Comparison of ENCODE assay signal across 10 cellular contexts in genomic region chr2:101188683-101189405, GRCh38. TPM values are rescaled to one million over a fixed set of nuclear protein-coding genes. Genes with fewer than 3 reads are reported as not detected.
A peak's percentile ranks its signal among the peaks of the same experiment; 100 is the strongest.
DNase-seq lines count a peak whose midpoint lies in the region; ATAC-seq, FAIRE-seq and TF ChIP-seq lines count a peak whose summit lies in the region.
"Had no signal": no experiment of that assay in that cellular context is flagged by ENCODE, and none has a peak within 500 bp of the region (broad histone marks: within the 10 kb centered on the region; RNA-seq: fewer than 3 reads in every experiment).

No MANE protein-coding gene starts in this region.

- no peak overlapping the region for H3K4me3 ChIP-seq in mammary epithelial cell (replicated peaks in 1 of 3; ENCODE audit: insufficient read depth in 1 of 3, low read depth in 2 of 3, low read length in 3 of 3)
- no peak overlapping the region for H3K4me3 ChIP-seq in lower lobe of right lung

- no peak for DNase-seq in D721Med (ENCODE audit: insufficient read length, low spot score)
- DNase-seq in HuH-7 (ENCODE audit: low spot score): peak; percentile 32
- DNase-seq in mammary epithelial cell: no peak
- DNase-seq in lower lobe of right lung: no peak
- DNase-seq in DMS114 treated with DMSO at 0.1 percent for 48 hours (lab: John Stamatoyannopoulos, UW; ENCODE audit: unreplicated experiment): no peak
- DNase-seq in NCI-H2171 (lab: John Stamatoyannopoulos, UW): no peak

- no peaks in the 10 kb centered on the region for H4K20me1 ChIP-seq in mammary epithelial cell (ENCODE audit: insufficient read depth, low read length)

- no peak overlapping the region for H3K4me2 ChIP-seq in mammary epithelial cell (ENCODE audit: insufficient read depth, low read depth, low read length)

- no peak for FAIRE-seq in D721Med (lab: Jason Lieb, UNC)
- FAIRE-seq: GM19239 had no signal

- dilution Hi-C loops in mammary epithelial cell (cut with HindIII; ENCODE audit: low sequenced_read_pairs): no loop called here

- no TSS peak for BruUV-seq in mammary epithelial cell (replicated peaks; lab: Mats Ljungman, UMichigan)

- no peaks in the 10 kb centered on the region for H3K79me2 ChIP-seq in mammary epithelial cell (ENCODE audit: insufficient read depth, low read length)

- H3K27ac ChIP-seq in mammary epithelial cell (ENCODE audit: insufficient read depth, low read depth, low read length): no peak overlapping the region
- no peak overlapping the region for H3K27ac ChIP-seq in lower lobe of right lung
- H3K27ac ChIP-seq: neutrophil had no signal

- TF ChIP-seq CTCF in D721Med (IDR thresholded peaks at IDR 0.05; ENCODE audit: insufficient read depth, missing control alignments) (peak; percentile 49), mammary epithelial cell (conservative IDR thresholded peaks at IDR 0.05 in 1 of 2, IDR thresholded peaks at IDR 0.05 in 1 of 2; ENCODE audit: extremely low read depth in 1 of 2, insufficient read depth in 1 of 2, low read depth in 1 of 2, low read length in 2 of 2) (peak; percentile 51 to 73), lower lobe of right lung (IDR thresholded peaks at IDR 0.05) (peak; percentile 53)

- H3K9ac ChIP-seq in mammary epithelial cell (ENCODE audit: insufficient read depth, low read length): no peak overlapping the region

- intact Hi-C loops in mammary epithelial cell (cut with micrococcal nuclease) (no loop called here), lower lobe of right lung (cut with DNase I) (no loop called here)

- H3K9me3 ChIP-seq in mammary epithelial cell (replicated peaks; ENCODE audit: insufficient read depth, low read length) (no peaks in the 10 kb centered on the region), lower lobe of right lung (no peaks in the 10 kb centered on the region)

- H3K27me3 ChIP-seq in mammary epithelial cell (ENCODE audit: insufficient read depth, low read length) (no peaks in the 10 kb centered on the region), lower lobe of right lung (ENCODE audit: low read depth) (no peaks in the 10 kb centered on the region)
- H3K27me3 ChIP-seq: neutrophil had no signal

- in situ Hi-C loops in mammary epithelial cell (cut with MboI; ENCODE audit: low sequenced_read_pairs in 2 of 2): no loop called here

- 81% methylated on average over 5 of the region's 5 CpGs for WGBS in mammary epithelial cell (ENCODE audit: low coverage, missing lambda C conversion rate)

- H3K36me3 ChIP-seq in mammary epithelial cell (ENCODE audit: insufficient read depth, low read length) (no peaks in the 10 kb centered on the region), lower lobe of right lung (no peaks in the 10 kb centered on the region)
- H3K36me3 ChIP-seq: neutrophil had no signal

- H2AFZ ChIP-seq in mammary epithelial cell (ENCODE audit: low read depth, low read length): no peak overlapping the region

- H3K4me1 ChIP-seq in mammary epithelial cell (ENCODE audit: insufficient read depth, low read length) (peaks cover 35% of the 10 kb centered on the region), lower lobe of right lung (no peaks in the 10 kb centered on the region)

- CTCF ChIA-PET in mammary epithelial cell (lab: Charles Lee; ENCODE audit: low non-redundant PET): no interaction called here

- ATAC-seq in lower lobe of right lung (no peak), HG03045 (IDR thresholded peaks at IDR 0.05; ENCODE audit: unreplicated experiment) (no peak), HG02798 (IDR thresholded peaks at IDR 0.05; ENCODE audit: poor library complexity, unreplicated experiment) (no peak)

RNA-seq across cellular contexts. Expression of gene TBC1D8, which starts 37.7 kb away (rescaled TPM):
- total RNA-seq in mammary epithelial cell (10 to 100 TPM in 1 of 2 donors, 1 to 10 TPM in 1; 9.0 to 19.2 TPM), lower lobe of right lung (30.2 TPM)
- 13.2 TPM for polyA plus RNA-seq in mammary epithelial cell
- polyA minus RNA-seq in mammary epithelial cell: 28.4 TPM
